1 cellular context compared by ENCODE assay signal in genomic region chr19:48616491-48617056, GRCh38.
A peak's percentile ranks its signal among the peaks of the same experiment; 100 is the strongest.
TF ChIP-seq lines count a peak whose summit lies in the region.

No MANE protein-coding gene starts in this region.

TF ChIP-seq in H1, 55 proteins besides CTCF, POLR2A, EP300 and RAD21:
- no peak for TF ChIP-seq HDAC6 (IDR thresholded peaks at IDR 0.05; ENCODE audit: low read depth, low read length)
- TF ChIP-seq BRCA1 (IDR thresholded peaks at IDR 0.05; ENCODE audit: low read depth, low read length), result no peak
- no peak for TF ChIP-seq KDM5A (IDR thresholded peaks at IDR 0.05; ENCODE audit: low read length)
- peak; percentile 52; the same call in 1 of the 2 replicates for TF ChIP-seq POLR2AphosphoS5 (IDR thresholded peaks at IDR 0.05; ENCODE audit: low read depth, low read length)
